8 cellular contexts compared by ENCODE assay signal in genomic region chr19:7533925-7534480, GRCh38. TPM values are rescaled to one million over a fixed set of nuclear protein-coding genes. Genes with fewer than 3 reads are reported as not detected.
DNase-seq lines count a peak whose midpoint lies in the region; ATAC-seq and TF ChIP-seq lines count a peak whose summit lies in the region.

No MANE protein-coding gene starts in this region.

- H3K4me1 Mint-ChIP-seq in endothelial cell (ENCODE audit: unreplicated experiment) (peaks cover 4% of the 10 kb centered on the region), mesothelial cell of epicardium (peaks cover 7% of the 10 kb centered on the region)

- peak overlapping the region; percentile 85 for H3K4me3 ChIP-seq in NT2/D1 (ENCODE audit: insufficient read length, low read depth)

- H3K9me3 Mint-ChIP-seq in endothelial cell (ENCODE audit: unreplicated experiment), result no peaks in the 10 kb centered on the region
- no peaks in the 10 kb centered on the region for H3K9me3 Mint-ChIP-seq in mesothelial cell of epicardium

- H3K4me3 Mint-ChIP-seq in endothelial cell (ENCODE audit: unreplicated experiment) (peak overlapping the region; percentile 97), mesothelial cell of epicardium (peak overlapping the region; percentile 94)

- peaks cover 46% of the 10 kb centered on the region for H3K36me3 ChIP-seq in NT2/D1 (ENCODE audit: insufficient read depth, insufficient read length, low read length)

- no peak for TF ChIP-seq CTCF in endothelial cell (IDR thresholded peaks at IDR 0.05; ENCODE audit: unreplicated experiment)
- TF ChIP-seq CTCF in mesothelial cell of epicardium (IDR thresholded peaks at IDR 0.05; ENCODE audit: unreplicated experiment), result no peak

- DNase-seq in DMS153 treated with DMSO at 0.1 percent for 48 hours (lab: John Stamatoyannopoulos, UW; ENCODE audit: unreplicated experiment), result peak; percentile 31
- peak; percentile 54 for DNase-seq in HT1080 (ENCODE audit: low read depth)
- peak; percentile 85 for DNase-seq in NT2/D1 (ENCODE audit: low read depth, low spot score)
- DNase-seq in activated T-cell treated with anti-CD3 and anti-CD28 coated beads for 1 hour (ENCODE audit: low read depth), result peak; percentile 79
- peak; percentile 69 for DNase-seq in endothelial cell (ENCODE audit: low spot score)
- peak in 1 of 2 experiments; percentile 72 for DNase-seq in mesothelial cell of epicardium (ENCODE audit: low spot score in 2 of 2, unreplicated experiment in 2 of 2)
- DNase-seq in stimulated activated CD8-positive, alpha-beta memory T cell treated with anti-CD3 and anti-CD28 coated beads, Interleukin-15, amount 100 ng/mL, for 1 hour (ENCODE audit: low read depth), result peak; percentile 74

- H3K27ac Mint-ChIP-seq in endothelial cell (ENCODE audit: unreplicated experiment), result peak overlapping the region; percentile 88
- peak overlapping the region; percentile 98 for H3K27ac Mint-ChIP-seq in mesothelial cell of epicardium

- H3K27me3 ChIP-seq in NT2/D1 (ENCODE audit: insufficient read depth, insufficient read length), result no peaks in the 10 kb centered on the region

- H3K27me3 Mint-ChIP-seq in endothelial cell (ENCODE audit: unreplicated experiment) (peaks cover 4% of the 10 kb centered on the region), mesothelial cell of epicardium (ENCODE audit: low read depth) (no peaks in the 10 kb centered on the region)

- H3K9ac ChIP-seq in NT2/D1 (ENCODE audit: insufficient read length, low read depth), result peak overlapping the region; percentile 92

- H3K36me3 Mint-ChIP-seq in endothelial cell (ENCODE audit: low read depth, unreplicated experiment) (peaks cover 28% of the 10 kb centered on the region), mesothelial cell of epicardium (peaks cover 12% of the 10 kb centered on the region)

- H3K4me1 ChIP-seq in NT2/D1 (ENCODE audit: insufficient read depth, insufficient read length), result peaks cover 10% of the 10 kb centered on the region

- H3K9me3 ChIP-seq in NT2/D1 (ENCODE audit: insufficient read depth, low read length), result no peaks in the 10 kb centered on the region

- no peak for ATAC-seq in GM21515 (IDR thresholded peaks at IDR 0.05; ENCODE audit: unreplicated experiment)

RNA-seq across cellular contexts. Expression of gene PNPLA6, which starts 1.5 kb away (rescaled TPM):
- total RNA-seq in HT1080 (2014; rRNA removed; shearing (Covaris generic)), result 51.1 and 55.4 TPM in 2 replicates
- polyA plus RNA-seq in HT1080 (2015; cell fraction: cytosol; rRNA removed), result 40.8 and 45.9 TPM in 2 replicates
- 63.2 and 79.4 TPM in 2 replicates for polyA plus RNA-seq in HT1080 (2015; cell fraction: nucleus; rRNA removed)
- 129 TPM for total RNA-seq in endothelial cell (ENCODE audit: unreplicated experiment)
- total RNA-seq in mesothelial cell of epicardium, result 100 to 117 TPM (median 112 TPM) in 3 replicates

RNA-seq across cellular contexts. Expression of gene MCOLN1, which starts 11.6 kb away (rescaled TPM):
- 5.1 and 5.2 TPM in 2 replicates for total RNA-seq in HT1080 (2014; rRNA removed; shearing (Covaris generic))
- 9.3 and 11.9 TPM in 2 replicates for polyA plus RNA-seq in HT1080 (2015; cell fraction: cytosol; rRNA removed)
- polyA plus RNA-seq in HT1080 (2015; cell fraction: nucleus; rRNA removed), result 22.7 and 29.1 TPM in 2 replicates
- total RNA-seq in endothelial cell (ENCODE audit: unreplicated experiment), result 24.2 TPM
- total RNA-seq in mesothelial cell of epicardium, result 20.5 to 21.0 TPM (median 20.7 TPM) in 3 replicates

RNA-seq across cellular contexts. Expression of gene ZNF358, which starts 18.1 kb away (rescaled TPM):
- total RNA-seq in HT1080 (2014; rRNA removed; shearing (Covaris generic)), result 25.2 and 29.8 TPM in 2 replicates
- 37.0 and 40.0 TPM in 2 replicates for polyA plus RNA-seq in HT1080 (2015; cell fraction: cytosol; rRNA removed)
- 13.1 and 16.0 TPM in 2 replicates for polyA plus RNA-seq in HT1080 (2015; cell fraction: nucleus; rRNA removed)
- 87.4 TPM for total RNA-seq in endothelial cell (ENCODE audit: unreplicated experiment)
- 67.5 to 68.3 TPM (median 67.9 TPM) in 3 replicates for total RNA-seq in mesothelial cell of epicardium

RNA-seq across cellular contexts. Expression of gene PEX11G, which starts 45.2 kb away (rescaled TPM):
- total RNA-seq in HT1080 (2014; rRNA removed; shearing (Covaris generic)), result not detected in 2 replicates
- polyA plus RNA-seq in HT1080 (2015; cell fraction: cytosol; rRNA removed), result 0.73 and 3.1 TPM in 2 replicates
- 1.3 and 2.1 TPM in 2 replicates for polyA plus RNA-seq in HT1080 (2015; cell fraction: nucleus; rRNA removed)
- total RNA-seq in endothelial cell (ENCODE audit: unreplicated experiment) (3.8 TPM), mesothelial cell of epicardium (6.5 to 7.3 TPM (median 7.0 TPM) in 3 replicates)
